Comparison of ENCODE assay signal across 8 cellular contexts in genomic region chr4:159455675-159456235, GRCh38.
DNase-seq lines count a peak whose midpoint lies in the region; ATAC-seq, FAIRE-seq and TF ChIP-seq lines count a peak whose summit lies in the region.

No MANE protein-coding gene starts in this region.

- FAIRE-seq in GM19239 (lab: Jason Lieb, UNC): peak; percentile 62

- peak; percentile 48 for TF ChIP-seq CTCF in thoracic aorta (IDR thresholded peaks at IDR 0.05)

- no peaks in the 10 kb centered on the region for H3K9me3 ChIP-seq in thoracic aorta

- H3K27ac ChIP-seq in thoracic aorta: no peak overlapping the region

- H3K27me3 ChIP-seq in thoracic aorta (replicated peaks; ENCODE audit: insufficient read depth): no peaks in the 10 kb centered on the region

- no peaks in the 10 kb centered on the region for H3K4me1 ChIP-seq in thoracic aorta (ENCODE audit: control insufficient read depth in 1 of 2, low read depth in 2 of 2)

- H3K36me3 ChIP-seq in thoracic aorta: no peaks in the 10 kb centered on the region

- DNase-seq in COR-L47 (lab: John Stamatoyannopoulos, UW) (peak; percentile 36), GM19239 (ENCODE audit: insufficient read length, low spot score) (peak; percentile 8), foreskin melanocyte (peak; percentile 46), thoracic aorta (ENCODE audit: low spot score) (no peak), NCI-H524 treated with DMSO at 0.1 percent for 48 hours (lab: John Stamatoyannopoulos, UW) (no peak)
- peak; percentile 40 for DNase-seq in Jurkat, Clone E6-1 (ENCODE audit: low read depth, low spot score)

- peak; percentile 83 for ATAC-seq in SK-N-SH treated with all-trans-retinoic acid at 6 μM for 48 hours
- no peak for ATAC-seq in thoracic aorta (ENCODE audit: insufficient number of reproducible peaks, low FRiP score, low read depth)
- ATAC-seq in HG03135 (IDR thresholded peaks at IDR 0.05; ENCODE audit: unreplicated experiment): no peak

- H3K4me3 ChIP-seq in Jurkat, Clone E6-1 (ENCODE audit: low read length): no peak overlapping the region
- H3K4me3 ChIP-seq in thoracic aorta: no peak overlapping the region

TF ChIP-seq in SK-N-SH treated with all-trans-retinoic acid at 6 μM for 48 hours, 23 proteins besides CTCF, POLR2A, EP300 and RAD21:
- no peak for TF ChIP-seq ZNF565 (CRISPR knock-in tag; conservative IDR thresholded peaks at IDR 0.05; ENCODE audit: low read depth)
- TF ChIP-seq ZFP30 (CRISPR knock-in tag; IDR thresholded peaks at IDR 0.05): no peak
- no peak for TF ChIP-seq TOX (CRISPR knock-in tag; IDR thresholded peaks at IDR 0.05; ENCODE audit: borderline replicate concordance)
- TF ChIP-seq RARB (CRISPR knock-in tag; IDR thresholded peaks at IDR 0.05): no peak
- TF ChIP-seq PATZ1 (CRISPR knock-in tag; IDR thresholded peaks at IDR 0.05; ENCODE audit: borderline replicate concordance): peak; percentile 44; the same call in 1 of the 2 replicates
- no peak for TF ChIP-seq ESRRG (CRISPR knock-in tag; IDR thresholded peaks at IDR 0.05)
- TF ChIP-seq ZNF8 (CRISPR knock-in tag; IDR thresholded peaks at IDR 0.05): no peak
- TF ChIP-seq POU6F1 (CRISPR knock-in tag; IDR thresholded peaks at IDR 0.05; ENCODE audit: borderline replicate concordance, low read depth): no peak
TF ChIP-seq in SK-N-SH treated with all-trans-retinoic acid at 6 μM for 48 hours: peak in this region for 1.

Comparison
In these comparisons a context has a peak if more than half of its experiments do, and no peak if none do; other contexts are left out.
1. DNase-seq: peak in COR-L47 (single experiment), GM19239 (single experiment), Jurkat, Clone E6-1 (single experiment) and foreskin melanocyte (single experiment); none in thoracic aorta (single experiment) and NCI-H524 treated with DMSO at 0.1 percent for 48 hours (single experiment).